In the genomic region with DNA sequence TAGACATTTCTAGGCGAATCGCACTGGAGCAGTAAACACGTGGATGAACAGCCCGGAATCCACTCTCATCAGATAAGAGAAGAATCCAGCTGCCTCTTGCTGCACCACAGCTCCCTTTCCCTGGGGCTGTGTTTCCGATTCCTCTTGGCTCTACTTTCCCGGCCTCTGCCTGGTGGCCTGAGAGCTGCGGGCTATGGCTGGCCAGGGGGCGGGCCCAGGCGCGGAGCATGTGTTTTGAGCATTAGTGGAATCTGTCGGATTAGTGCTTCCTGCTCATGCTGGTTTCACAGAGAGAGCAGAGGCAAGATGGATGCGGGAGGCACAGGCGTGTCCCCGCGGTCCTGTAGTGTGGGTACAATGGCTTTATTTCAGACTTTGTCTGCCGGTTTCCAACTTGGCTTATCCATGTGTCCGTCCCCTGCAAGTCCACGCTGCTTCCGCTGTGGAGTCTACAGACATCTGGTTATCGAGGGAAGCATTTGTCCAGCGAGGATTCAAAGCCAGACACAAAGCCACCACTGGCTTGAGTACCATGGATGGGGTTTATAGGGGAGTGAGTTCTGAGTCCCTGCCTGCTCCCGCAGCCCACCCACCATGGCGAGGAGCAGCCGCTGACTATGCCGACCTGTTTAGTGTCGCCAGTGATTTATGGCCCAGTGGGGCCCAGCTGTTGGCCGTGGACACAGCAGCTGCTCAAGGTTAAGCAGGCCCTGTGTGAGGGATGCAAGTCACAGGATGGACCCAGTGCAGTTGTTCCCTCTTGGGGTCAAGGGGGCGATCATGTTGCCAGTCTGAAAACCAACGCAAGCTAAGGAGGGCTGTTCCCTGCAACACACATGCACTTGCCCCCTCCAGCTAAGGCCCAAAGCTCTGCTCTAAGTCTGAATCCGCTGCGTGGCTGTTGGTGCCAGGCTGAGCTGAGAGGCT, we compare ENCODE assay signal across 9 cellular contexts. TPM values are rescaled to one million over a fixed set of nuclear protein-coding genes. Genes with fewer than 3 reads are reported as not detected.
DNase-seq lines count a peak whose midpoint lies in the region; ATAC-seq, FAIRE-seq and TF ChIP-seq lines count a peak whose summit lies in the region.
"Had no signal": no experiment of that assay in that cellular context is flagged by ENCODE, and none has a peak within 500 bp of the region (broad histone marks: within the 10 kb centered on the region; RNA-seq: fewer than 3 reads in every experiment).

No MANE protein-coding gene starts in this region.

- no peak for ATAC-seq in HG03460 (IDR thresholded peaks at IDR 0.05; ENCODE audit: unreplicated experiment)
- no peak for ATAC-seq in GM19452 (IDR thresholded peaks at IDR 0.05; ENCODE audit: unreplicated experiment)

- TF ChIP-seq POLR2A in GM12891 (IDR thresholded peaks at IDR 0.05; ENCODE audit: low read depth, low read length), result no peak

- H3K79me2 ChIP-seq in OCI-LY7 (ENCODE audit: insufficient read depth, low read depth, low read length), result no peaks in the 10 kb centered on the region

- in situ Hi-C loops in astrocyte of the cerebellum (cut with HindIII; ENCODE audit: low sequenced_read_pairs), result no loop called here

- TF ChIP-seq CTCF in astrocyte of the cerebellum (IDR thresholded peaks at IDR 0.05; ENCODE audit: low read depth, low read length, missing control alignments) (no peak), OCI-LY7 (conservative IDR thresholded peaks at IDR 0.05; ENCODE audit: low read length) (no peak)

- intact Hi-C loops in OCI-LY7 (cut with micrococcal nuclease; ENCODE audit: unreplicated experiment), result no loop called here

- no peak overlapping the region for H2AFZ ChIP-seq in OCI-LY7 (ENCODE audit: low read length)

- no peak overlapping the region for H3K4me2 ChIP-seq in OCI-LY7 (ENCODE audit: low read length)

- H3K27ac ChIP-seq in OCI-LY7 (ENCODE audit: low read depth, low read length, poor library complexity, severe bottlenecking), result no peak overlapping the region
- H3K27ac ChIP-seq: HL-60 had no signal

- no TSS peak for BruUV-seq in OCI-LY7 (replicated peaks; lab: Mats Ljungman, UMichigan)

- H3K4me1 ChIP-seq in OCI-LY7 (ENCODE audit: insufficient read depth, low read length, poor library complexity, severe bottlenecking), result no peaks in the 10 kb centered on the region

- H3K4me3 ChIP-seq in astrocyte of the cerebellum (ENCODE audit: low read depth, low read length) (no peak overlapping the region), skeletal muscle cell (ENCODE audit: low read depth, low read length) (peak overlapping the region; percentile 23), OCI-LY7 (ENCODE audit: low read depth, low read length, poor library complexity, severe bottlenecking) (no peak overlapping the region)

- no peaks in the 10 kb centered on the region for H3K9me2 ChIP-seq in OCI-LY7 (ENCODE audit: insufficient read depth, low read length)

- POLR2A ChIA-PET in OCI-LY7 (lab: Charles Lee), result interaction anchor here (0.6 kb wide), 1 partner anchor 31 kb away, joined by 4 read pairs; no protein-coding TSS in a partner anchor

- no peaks in the 10 kb centered on the region for H4K20me1 ChIP-seq in OCI-LY7 (ENCODE audit: insufficient read depth, low read length)

- H3K9me3 ChIP-seq in OCI-LY7 (ENCODE audit: low read length), result no peaks in the 10 kb centered on the region

- no peak for FAIRE-seq in GM12891 (lab: Jason Lieb, UNC)

- CTCF ChIA-PET in OCI-LY7 (lab: Charles Lee; ENCODE audit: unreplicated experiment), result no interaction called here

- no peak for DNase-seq in GM12891 (ENCODE audit: insufficient read length, low spot score)
- peak; percentile 23 for DNase-seq in astrocyte of the cerebellum (ENCODE audit: low read depth)
- DNase-seq in iPS-NIHi7 (ENCODE audit: extremely low spot score), result peak; percentile 81
- DNase-seq in skeletal muscle cell (ENCODE audit: low read depth), result peak; percentile 40
- DNase-seq in OCI-LY7 (ENCODE audit: low spot score), result no peak
- DNase-seq in activated CD4-positive, alpha-beta T cell treated with anti-CD3 and anti-CD28 coated beads, Interleukin-2, amount 50 U/mL, for 4 hours, result no peak

- no peaks in the 10 kb centered on the region for H3K36me3 ChIP-seq in OCI-LY7 (ENCODE audit: insufficient read depth, low read length)

TF ChIP-seq in GM12891, 5 proteins besides CTCF, POLR2A, EP300 and RAD21:
- TF ChIP-seq TAF1 (IDR thresholded peaks at IDR 0.05; ENCODE audit: low read depth, low read length) (0 out of 2 replicates have a peak, but pooled peaks have one; percentile 36), PAX5 (IDR thresholded peaks at IDR 0.05; ENCODE audit: insufficient read depth, low read length, severe bottlenecking) (no peak)

RNA-seq across cellular contexts. Expression of a gene that starts 43.3 kb away (rescaled TPM):
- 15.4 TPM for polyA plus RNA-seq in GM12891 (2012; ENCODE audit: low read depth, missing spikeins)
- total RNA-seq in OCI-LY7 (2014; rRNA removed; shearing (Covaris generic)), result 45.4 and 46.2 TPM in 2 replicates
- 101 and 108 TPM in 2 replicates for total RNA-seq in OCI-LY7 (2022)

Comparison
In these comparisons a context has a peak if more than half of its experiments do, and no peak if none do; other contexts are left out.
1. DNase-seq: peak in astrocyte of the cerebellum (single experiment), iPS-NIHi7 (single experiment) and skeletal muscle cell (single experiment); none in GM12891 (single experiment), OCI-LY7 (single experiment) and activated CD4-positive, alpha-beta T cell treated with anti-CD3 and anti-CD28 coated beads, Interleukin-2, amount 50 U/mL, for 4 hours (0 of 2).